In the genomic region with DNA sequence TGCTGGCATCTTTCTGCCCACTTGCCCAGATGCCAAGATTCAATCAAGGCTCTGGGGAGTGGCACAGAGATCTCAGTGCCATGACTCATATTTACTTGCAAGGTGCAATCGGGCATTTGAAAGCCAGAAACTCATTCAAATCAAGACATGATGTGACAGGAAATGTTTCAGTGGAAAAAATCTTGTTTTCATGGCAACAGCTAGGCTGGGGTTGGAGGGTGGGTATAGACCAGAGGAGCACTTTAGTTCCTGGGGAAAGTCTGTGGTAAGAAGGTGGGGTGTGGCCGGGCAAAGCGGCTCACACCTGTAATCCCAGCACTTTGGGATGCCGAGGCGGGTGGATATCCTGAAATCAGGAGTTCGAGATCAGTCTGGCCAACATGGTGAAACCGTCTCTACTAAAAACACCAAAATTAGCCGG, we compare ENCODE assay signal across 10 cellular contexts. TPM values are rescaled to one million over a fixed set of nuclear protein-coding genes. Genes with fewer than 3 reads are reported as not detected.
DNase-seq lines count a peak whose midpoint lies in the region; ATAC-seq and TF ChIP-seq lines count a peak whose summit lies in the region.
"Had no signal": no experiment of that assay in that cellular context is flagged by ENCODE, and none has a peak within 500 bp of the region (broad histone marks: within the 10 kb centered on the region; RNA-seq: fewer than 3 reads in every experiment).

No MANE protein-coding gene starts in this region.

- DNase-seq in NCI-H226 (peak; percentile 72), NCI-H1048 (lab: John Stamatoyannopoulos, UW) (no peak), suprapubic skin (ENCODE audit: low spot score in 2 of 2) (no peak)
- DNase-seq in activated naive CD4-positive, alpha-beta T cell treated with anti-CD3 and anti-CD28 coated beads for 36 hours, result peak; percentile 70
- peak; percentile 12 to 48 (median 24) for DNase-seq in stimulated activated CD4-positive, alpha-beta T cell treated with anti-CD3 and anti-CD28 coated beads, Interleukin-12 subunit alpha, Interleukin-12 subunit beta, amount 100 ng/mL, for 48 hours (ENCODE audit: low read depth in 2 of 3, low spot score in 1 of 3)
- DNase-seq: effector CD4-positive, alpha-beta T cell; GDM1; NCI-H345 had no signal

- TF ChIP-seq CTCF in suprapubic skin (IDR thresholded peaks at IDR 0.05), result no peak

- no peak for TF ChIP-seq EP300 in suprapubic skin (IDR thresholded peaks at IDR 0.05)

- no peak overlapping the region for H3K27ac ChIP-seq in suprapubic skin

- H3K27ac Mint-ChIP-seq in activated naive CD4-positive, alpha-beta T cell treated with anti-CD3 and anti-CD28 coated beads for 36 hours, result peak overlapping the region; percentile 81

- no peak overlapping the region for H3K4me3 ChIP-seq in suprapubic skin

- no peaks in the 10 kb centered on the region for H3K27me3 ChIP-seq in suprapubic skin

- no peaks in the 10 kb centered on the region for H3K27me3 Mint-ChIP-seq in activated naive CD4-positive, alpha-beta T cell treated with anti-CD3 and anti-CD28 coated beads for 36 hours (ENCODE audit: low read depth)

- no peaks in the 10 kb centered on the region for H3K9me3 Mint-ChIP-seq in activated naive CD4-positive, alpha-beta T cell treated with anti-CD3 and anti-CD28 coated beads for 36 hours

- CTCF ChIA-PET in activated naive CD4-positive, alpha-beta T cell treated with anti-CD3 and anti-CD28 coated beads for 36 hours (lab: Charles Lee), result no interaction called here

- H3K9me3 ChIP-seq in suprapubic skin, result no peaks in the 10 kb centered on the region

- peak overlapping the region; percentile 58 for H3K4me3 Mint-ChIP-seq in activated naive CD4-positive, alpha-beta T cell treated with anti-CD3 and anti-CD28 coated beads for 36 hours

- no peaks in the 10 kb centered on the region for H3K36me3 ChIP-seq in suprapubic skin

- peaks cover 46% of the 10 kb centered on the region for H3K4me1 Mint-ChIP-seq in activated naive CD4-positive, alpha-beta T cell treated with anti-CD3 and anti-CD28 coated beads for 36 hours (ENCODE audit: low read depth)

- peaks cover 17% of the 10 kb centered on the region for H3K4me1 ChIP-seq in suprapubic skin

- H3K36me3 Mint-ChIP-seq in activated naive CD4-positive, alpha-beta T cell treated with anti-CD3 and anti-CD28 coated beads for 36 hours (ENCODE audit: low read depth), result no peaks in the 10 kb centered on the region

- intact Hi-C loops in activated naive CD4-positive, alpha-beta T cell treated with anti-CD3 and anti-CD28 coated beads for 36 hours (cut with micrococcal nuclease), result loop anchor here (1.0 to 5.0 kb wide), 6 partner anchors 44 to 192 kb away; partner anchors contain the start of genes ARL2, ATG2A, PPP2R5B and SF1

- no peak for ATAC-seq in HG03439 (IDR thresholded peaks at IDR 0.05; ENCODE audit: unreplicated experiment)

- no peak for TF ChIP-seq POLR2A in suprapubic skin (IDR thresholded peaks at IDR 0.05)

- WGBS in suprapubic skin, result 54% methylated on average over 8 of the region's 8 CpGs

RNA-seq across cellular contexts. Expression of gene MAJIN, which starts 1.2 kb away (rescaled TPM):
- total RNA-seq in activated naive CD4-positive, alpha-beta T cell treated with anti-CD3 and anti-CD28 coated beads for 36 hours, result under 1 TPM; 0.29 to 0.37 TPM
- not detected for total RNA-seq in suprapubic skin
- total RNA-seq: left lobe of liver had no signal

RNA-seq across cellular contexts. Expression of gene BATF2, which starts 26.0 kb away (rescaled TPM):
- total RNA-seq in activated naive CD4-positive, alpha-beta T cell treated with anti-CD3 and anti-CD28 coated beads for 36 hours, result not detected
- under 1 TPM in 2 of 4 donors, not detected in 2; 0.30 to 0.38 TPM for total RNA-seq in suprapubic skin

RNA-seq across cellular contexts. Expression of gene GPHA2, which starts 35.0 kb away (rescaled TPM):
- total RNA-seq in activated naive CD4-positive, alpha-beta T cell treated with anti-CD3 and anti-CD28 coated beads for 36 hours, result not detected
- not detected for total RNA-seq in suprapubic skin

RNA-seq across cellular contexts. Expression of gene ARL2, which starts 43.2 kb away (rescaled TPM):
- 100 to 1,000 TPM; 134 to 135 TPM for total RNA-seq in activated naive CD4-positive, alpha-beta T cell treated with anti-CD3 and anti-CD28 coated beads for 36 hours
- total RNA-seq in suprapubic skin, result 10 to 100 TPM; 67.8 to 91.3 (median 87.8) TPM

RNA-seq across cellular contexts. Expression of gene PPP2R5B, which starts 46.3 kb away (rescaled TPM):
- total RNA-seq in activated naive CD4-positive, alpha-beta T cell treated with anti-CD3 and anti-CD28 coated beads for 36 hours, result 1 to 10 TPM; 3.3 to 4.6 TPM
- total RNA-seq in suprapubic skin, result 10 to 100 TPM; 20.1 to 38.3 (median 27.3) TPM

Comparison
In these comparisons a context has a peak if more than half of its experiments do, and no peak if none do; other contexts are left out.
1. DNase-seq: peak in NCI-H226 (single experiment), activated naive CD4-positive, alpha-beta T cell treated with anti-CD3 and anti-CD28 coated beads for 36 hours (single experiment) and stimulated activated CD4-positive, alpha-beta T cell treated with anti-CD3 and anti-CD28 coated beads, Interleukin-12 subunit alpha, Interleukin-12 subunit beta, amount 100 ng/mL, for 48 hours (3 of 3); none in NCI-H1048 (single experiment) and suprapubic skin (0 of 2).